In the genomic region with DNA sequence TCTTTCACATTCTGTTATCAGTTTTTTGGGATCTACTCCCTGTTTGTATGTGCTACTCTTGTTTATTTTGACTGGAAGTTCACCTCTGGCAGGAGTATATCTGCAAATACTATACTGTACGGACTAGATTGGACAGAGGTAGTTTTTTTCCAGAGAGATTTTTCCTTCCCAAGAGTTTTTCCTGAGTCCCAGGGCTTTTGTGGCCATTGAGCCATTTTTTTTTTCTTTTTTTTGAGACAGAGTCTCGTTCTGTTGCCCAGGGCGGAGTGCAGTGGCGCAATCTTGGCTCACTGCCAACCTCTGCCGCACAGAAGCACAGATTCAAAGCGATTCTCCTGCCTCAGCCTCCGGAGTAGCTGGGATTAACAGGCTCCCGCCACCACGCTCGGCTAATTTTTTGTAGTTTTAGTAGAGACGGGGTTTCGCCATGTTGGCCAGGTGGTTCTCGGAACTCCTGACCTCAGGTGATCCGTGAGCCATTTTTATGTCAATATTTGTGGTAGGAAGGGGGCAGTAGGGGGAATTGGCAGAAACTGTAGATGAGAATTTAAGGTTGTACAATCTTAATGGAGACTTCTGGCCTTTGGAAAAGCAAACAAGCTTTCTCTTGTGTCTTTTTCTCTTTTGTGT, we compare ENCODE assay signal across 1 cellular context.
TF ChIP-seq lines count a peak whose summit lies in the region.

No MANE protein-coding gene starts in this region.

TF ChIP-seq in HepG2, 621 proteins besides CTCF, POLR2A, EP300 and RAD21 (continued from another document and continues in another):
- TF ChIP-seq, protein P1, sequence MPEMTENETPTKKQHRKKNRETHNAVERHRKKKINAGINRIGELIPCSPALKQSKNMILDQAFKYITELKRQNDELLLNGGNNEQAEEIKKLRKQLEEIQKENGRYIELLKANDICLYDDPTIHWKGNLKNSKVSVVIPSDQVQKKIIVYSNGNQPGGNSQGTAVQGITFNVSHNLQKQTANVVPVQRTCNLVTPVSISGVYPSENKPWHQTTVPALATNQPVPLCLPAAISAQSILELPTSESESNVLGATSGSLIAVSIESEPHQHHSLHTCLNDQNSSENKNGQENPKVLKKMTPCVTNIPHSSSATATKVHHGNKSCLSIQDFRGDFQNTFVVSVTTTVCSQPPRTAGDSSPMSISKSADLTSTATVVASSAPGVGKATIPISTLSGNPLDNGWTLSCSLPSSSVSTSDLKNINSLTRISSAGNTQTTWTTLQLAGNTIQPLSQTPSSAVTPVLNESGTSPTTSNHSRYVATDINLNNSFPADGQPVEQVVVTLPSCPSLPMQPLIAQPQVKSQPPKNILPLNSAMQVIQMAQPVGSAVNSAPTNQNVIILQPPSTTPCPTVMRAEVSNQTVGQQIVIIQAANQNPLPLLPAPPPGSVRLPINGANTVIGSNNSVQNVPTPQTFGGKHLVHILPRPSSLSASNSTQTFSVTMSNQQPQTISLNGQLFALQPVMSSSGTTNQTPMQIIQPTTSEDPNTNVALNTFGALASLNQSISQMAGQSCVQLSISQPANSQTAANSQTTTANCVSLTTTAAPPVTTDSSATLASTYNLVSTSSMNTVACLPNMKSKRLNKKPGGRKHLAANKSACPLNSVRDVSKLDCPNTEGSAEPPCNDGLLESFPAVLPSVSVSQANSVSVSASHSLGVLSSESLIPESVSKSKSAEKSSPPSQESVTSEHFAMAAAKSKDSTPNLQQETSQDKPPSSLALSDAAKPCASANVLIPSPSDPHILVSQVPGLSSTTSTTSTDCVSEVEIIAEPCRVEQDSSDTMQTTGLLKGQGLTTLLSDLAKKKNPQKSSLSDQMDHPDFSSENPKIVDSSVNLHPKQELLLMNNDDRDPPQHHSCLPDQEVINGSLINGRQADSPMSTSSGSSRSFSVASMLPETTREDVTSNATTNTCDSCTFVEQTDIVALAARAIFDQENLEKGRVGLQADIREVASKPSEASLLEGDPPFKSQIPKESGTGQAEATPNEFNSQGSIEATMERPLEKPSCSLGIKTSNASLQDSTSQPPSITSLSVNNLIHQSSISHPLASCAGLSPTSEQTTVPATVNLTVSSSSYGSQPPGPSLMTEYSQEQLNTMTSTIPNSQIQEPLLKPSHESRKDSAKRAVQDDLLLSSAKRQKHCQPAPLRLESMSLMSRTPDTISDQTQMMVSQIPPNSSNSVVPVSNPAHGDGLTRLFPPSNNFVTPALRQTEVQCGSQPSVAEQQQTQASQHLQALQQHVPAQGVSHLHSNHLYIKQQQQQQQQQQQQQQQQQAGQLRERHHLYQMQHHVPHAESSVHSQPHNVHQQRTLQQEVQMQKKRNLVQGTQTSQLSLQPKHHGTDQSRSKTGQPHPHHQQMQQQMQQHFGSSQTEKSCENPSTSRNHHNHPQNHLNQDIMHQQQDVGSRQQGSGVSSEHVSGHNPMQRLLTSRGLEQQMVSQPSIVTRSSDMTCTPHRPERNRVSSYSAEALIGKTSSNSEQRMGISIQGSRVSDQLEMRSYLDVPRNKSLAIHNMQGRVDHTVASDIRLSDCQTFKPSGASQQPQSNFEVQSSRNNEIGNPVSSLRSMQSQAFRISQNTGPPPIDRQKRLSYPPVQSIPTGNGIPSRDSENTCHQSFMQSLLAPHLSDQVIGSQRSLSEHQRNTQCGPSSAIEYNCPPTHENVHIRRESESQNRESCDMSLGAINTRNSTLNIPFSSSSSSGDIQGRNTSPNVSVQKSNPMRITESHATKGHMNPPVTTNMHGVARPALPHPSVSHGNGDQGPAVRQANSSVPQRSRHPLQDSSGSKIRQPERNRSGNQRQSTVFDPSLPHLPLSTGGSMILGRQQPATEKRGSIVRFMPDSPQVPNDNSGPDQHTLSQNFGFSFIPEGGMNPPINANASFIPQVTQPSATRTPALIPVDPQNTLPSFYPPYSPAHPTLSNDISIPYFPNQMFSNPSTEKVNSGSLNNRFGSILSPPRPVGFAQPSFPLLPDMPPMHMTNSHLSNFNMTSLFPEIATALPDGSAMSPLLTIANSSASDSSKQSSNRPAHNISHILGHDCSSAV (CRISPR knock-in tag; IDR thresholded peaks at IDR 0.05; ENCODE audit: borderline replicate concordance) = no peak
- TF ChIP-seq, protein P2, sequence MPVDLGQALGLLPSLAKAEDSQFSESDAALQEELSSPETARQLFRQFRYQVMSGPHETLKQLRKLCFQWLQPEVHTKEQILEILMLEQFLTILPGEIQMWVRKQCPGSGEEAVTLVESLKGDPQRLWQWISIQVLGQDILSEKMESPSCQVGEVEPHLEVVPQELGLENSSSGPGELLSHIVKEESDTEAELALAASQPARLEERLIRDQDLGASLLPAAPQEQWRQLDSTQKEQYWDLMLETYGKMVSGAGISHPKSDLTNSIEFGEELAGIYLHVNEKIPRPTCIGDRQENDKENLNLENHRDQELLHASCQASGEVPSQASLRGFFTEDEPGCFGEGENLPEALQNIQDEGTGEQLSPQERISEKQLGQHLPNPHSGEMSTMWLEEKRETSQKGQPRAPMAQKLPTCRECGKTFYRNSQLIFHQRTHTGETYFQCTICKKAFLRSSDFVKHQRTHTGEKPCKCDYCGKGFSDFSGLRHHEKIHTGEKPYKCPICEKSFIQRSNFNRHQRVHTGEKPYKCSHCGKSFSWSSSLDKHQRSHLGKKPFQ (CRISPR knock-in tag; IDR thresholded peaks at IDR 0.05; ENCODE audit: insufficient replicate concordance) = peak; percentile 47
- TF ChIP-seq ETV6 (CRISPR knock-in tag; conservative IDR thresholded peaks at IDR 0.05) (no peak), TIGD3 (CRISPR knock-in tag; IDR thresholded peaks at IDR 0.05; ENCODE audit: borderline replicate concordance) (no peak), CHCHD3 (CRISPR knock-in tag; IDR thresholded peaks at IDR 0.05) (no peak), ZNF33A (CRISPR knock-in tag; IDR thresholded peaks at IDR 0.05; ENCODE audit: borderline replicate concordance) (peak; percentile 56; the same call in 1 of the 2 replicates), IKZF4 (CRISPR knock-in tag; IDR thresholded peaks at IDR 0.05; ENCODE audit: borderline replicate concordance, low read depth, not compliant biosample characterization) (no peak), NONO (IDR thresholded peaks at IDR 0.05) (no peak), NONO (CRISPR knock-in tag; conservative IDR thresholded peaks at IDR 0.05) (peak; percentile 76), HMG20A (CRISPR knock-in tag; IDR thresholded peaks at IDR 0.05; ENCODE audit: borderline replicate concordance) (peak; percentile 90), ARHGAP35 (CRISPR knock-in tag; IDR thresholded peaks at IDR 0.05; ENCODE audit: borderline replicate concordance) (no peak), IKZF1 (IDR thresholded peaks at IDR 0.05) (no peak), ZNF883 (CRISPR knock-in tag; IDR thresholded peaks at IDR 0.05; ENCODE audit: not compliant biosample characterization) (no peak), PHF5A (CRISPR knock-in tag; IDR thresholded peaks at IDR 0.05; ENCODE audit: low read depth, unreplicated experiment) (peak; percentile 41), KDM4B (CRISPR knock-in tag; IDR thresholded peaks at IDR 0.05) (no peak), ZBTB39 (CRISPR knock-in tag; IDR thresholded peaks at IDR 0.05) (no peak), HOXA5 (CRISPR knock-in tag; IDR thresholded peaks at IDR 0.05) (peak; percentile 68), IRX3 (CRISPR knock-in tag; IDR thresholded peaks at IDR 0.05; ENCODE audit: borderline replicate concordance, low read depth) (no peak), SRSF1 (optimal IDR thresholded peaks at IDR 0.05; ENCODE audit: low read depth, low read length) (no peak), JUND (CRISPR knock-in tag; IDR thresholded peaks at IDR 0.05) (peak; percentile 73), HOXA7 (CRISPR knock-in tag; IDR thresholded peaks at IDR 0.05) (no peak), BORCS8-MEF2B (CRISPR knock-in tag; IDR thresholded peaks at IDR 0.05) (peak; percentile 45; the same call in 1 of the 2 replicates)
- TF ChIP-seq, protein P3, sequence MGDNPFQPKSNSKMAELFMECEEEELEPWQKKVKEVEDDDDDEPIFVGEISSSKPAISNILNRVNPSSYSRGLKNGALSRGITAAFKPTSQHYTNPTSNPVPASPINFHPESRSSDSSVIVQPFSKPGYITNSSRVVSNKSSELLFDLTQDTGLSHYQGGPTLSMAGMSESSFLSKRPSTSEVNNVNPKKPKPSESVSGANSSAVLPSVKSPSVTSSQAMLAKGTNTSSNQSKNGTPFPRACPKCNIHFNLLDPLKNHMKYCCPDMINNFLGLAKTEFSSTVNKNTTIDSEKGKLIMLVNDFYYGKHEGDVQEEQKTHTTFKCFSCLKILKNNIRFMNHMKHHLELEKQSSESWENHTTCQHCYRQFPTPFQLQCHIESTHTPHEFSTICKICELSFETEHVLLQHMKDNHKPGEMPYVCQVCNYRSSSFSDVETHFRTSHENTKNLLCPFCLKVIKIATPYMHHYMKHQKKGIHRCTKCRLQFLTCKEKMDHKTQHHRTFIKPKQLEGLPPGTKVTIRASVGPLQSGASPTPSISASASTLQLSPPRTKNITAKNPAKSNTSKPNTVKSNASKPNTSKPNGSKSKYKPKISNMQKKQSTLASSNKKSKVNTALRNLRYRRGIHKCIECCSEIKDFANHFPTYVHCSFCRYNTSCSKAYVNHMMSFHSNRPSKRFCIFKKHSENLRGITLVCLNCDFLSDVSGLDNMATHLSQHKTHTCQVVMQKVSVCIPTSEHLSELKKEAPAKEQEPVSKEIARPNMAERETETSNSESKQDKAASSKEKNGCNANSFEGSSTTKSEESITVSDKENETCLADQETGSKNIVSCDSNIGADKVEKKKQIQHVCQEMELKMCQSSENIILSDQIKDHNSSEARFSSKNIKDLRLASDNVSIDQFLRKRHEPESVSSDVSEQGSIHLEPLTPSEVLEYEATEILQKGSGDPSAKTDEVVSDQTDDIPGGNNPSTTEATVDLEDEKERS (CRISPR knock-in tag; IDR thresholded peaks at IDR 0.05) = peak; percentile 98
- TF ChIP-seq, protein P4, sequence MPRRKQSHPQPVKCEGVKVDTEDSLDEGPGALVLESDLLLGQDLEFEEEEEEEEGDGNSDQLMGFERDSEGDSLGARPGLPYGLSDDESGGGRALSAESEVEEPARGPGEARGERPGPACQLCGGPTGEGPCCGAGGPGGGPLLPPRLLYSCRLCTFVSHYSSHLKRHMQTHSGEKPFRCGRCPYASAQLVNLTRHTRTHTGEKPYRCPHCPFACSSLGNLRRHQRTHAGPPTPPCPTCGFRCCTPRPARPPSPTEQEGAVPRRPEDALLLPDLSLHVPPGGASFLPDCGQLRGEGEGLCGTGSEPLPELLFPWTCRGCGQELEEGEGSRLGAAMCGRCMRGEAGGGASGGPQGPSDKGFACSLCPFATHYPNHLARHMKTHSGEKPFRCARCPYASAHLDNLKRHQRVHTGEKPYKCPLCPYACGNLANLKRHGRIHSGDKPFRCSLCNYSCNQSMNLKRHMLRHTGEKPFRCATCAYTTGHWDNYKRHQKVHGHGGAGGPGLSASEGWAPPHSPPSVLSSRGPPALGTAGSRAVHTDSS (CRISPR knock-in tag; conservative IDR thresholded peaks at IDR 0.05) = no peak
- TF ChIP-seq, protein P5, sequence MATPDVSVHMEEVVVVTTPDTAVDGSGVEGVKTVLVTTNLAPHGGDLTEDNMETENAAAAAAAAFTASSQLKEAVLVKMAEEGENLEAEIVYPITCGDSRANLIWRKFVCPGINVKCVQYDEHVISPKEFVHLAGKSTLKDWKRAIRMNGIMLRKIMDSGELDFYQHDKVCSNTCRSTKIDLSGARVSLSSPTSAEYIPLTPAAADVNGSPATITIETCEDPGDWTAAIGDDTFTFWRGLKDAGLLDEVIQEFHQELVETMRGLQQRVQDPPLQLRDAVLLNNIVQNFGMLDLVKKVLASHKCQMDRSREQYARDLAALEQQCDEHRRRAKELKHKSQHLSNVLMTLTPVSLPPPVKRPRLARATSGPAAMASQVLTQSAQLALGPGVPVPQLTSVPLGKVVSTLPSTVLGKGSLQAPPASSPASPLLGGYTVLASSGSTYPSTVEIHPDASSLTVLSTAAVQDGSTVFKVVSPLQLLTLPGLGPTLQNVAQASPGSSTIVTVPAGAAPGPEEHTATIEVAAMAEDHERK (CRISPR knock-in tag; IDR thresholded peaks at IDR 0.05; ENCODE audit: low read depth) = 0 out of 2 replicates have a peak, but pooled peaks have one; percentile 19
